ENCODE assay signal across 1 cellular context in the genomic region with DNA sequence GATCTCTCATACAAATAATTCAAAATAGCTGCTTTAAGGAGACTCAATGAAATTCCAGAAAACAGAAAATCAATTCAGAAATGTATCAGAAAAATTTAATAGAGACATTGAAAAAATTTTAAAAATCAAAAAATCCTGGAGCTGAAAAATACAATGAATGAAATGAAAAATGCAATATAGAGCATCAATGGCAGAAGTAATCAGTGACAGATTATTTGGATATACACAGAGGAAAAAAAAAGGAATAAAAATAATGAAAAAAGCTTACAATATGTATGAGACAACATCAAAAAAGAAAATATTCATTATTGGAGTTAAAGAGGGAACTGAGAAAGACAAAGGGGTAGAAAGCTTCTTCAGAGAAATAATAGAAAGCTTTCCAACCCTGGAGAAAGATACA.
TF ChIP-seq lines count a peak whose summit lies in the region.

No MANE protein-coding gene starts in this region.

TF ChIP-seq in K562, 482 proteins besides CTCF, POLR2A, EP300 and RAD21 (continued from another document):
- TF ChIP-seq, protein P1, sequence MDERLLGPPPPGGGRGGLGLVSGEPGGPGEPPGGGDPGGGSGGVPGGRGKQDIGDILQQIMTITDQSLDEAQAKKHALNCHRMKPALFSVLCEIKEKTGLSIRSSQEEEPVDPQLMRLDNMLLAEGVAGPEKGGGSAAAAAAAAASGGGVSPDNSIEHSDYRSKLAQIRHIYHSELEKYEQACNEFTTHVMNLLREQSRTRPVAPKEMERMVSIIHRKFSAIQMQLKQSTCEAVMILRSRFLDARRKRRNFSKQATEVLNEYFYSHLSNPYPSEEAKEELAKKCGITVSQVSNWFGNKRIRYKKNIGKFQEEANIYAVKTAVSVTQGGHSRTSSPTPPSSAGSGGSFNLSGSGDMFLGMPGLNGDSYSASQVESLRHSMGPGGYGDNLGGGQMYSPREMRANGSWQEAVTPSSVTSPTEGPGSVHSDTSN (CRISPR knock-in tag; IDR thresholded peaks at IDR 0.05; ENCODE audit: low read depth): no peak
- TF ChIP-seq, protein P1 (tag; conservative IDR thresholded peaks at IDR 0.05; ENCODE audit: low read depth): 0 out of 2 replicates have a peak, but pooled peaks have one; percentile 22
- TF ChIP-seq NCOA2 (IDR thresholded peaks at IDR 0.05; ENCODE audit: partially characterized antibody in 2 of 2) (no peak), MIER1 (IDR thresholded peaks at IDR 0.05; ENCODE audit: low read depth) (peak; percentile 44; the same call in 1 of the 2 replicates)
- TF ChIP-seq, protein P2, sequence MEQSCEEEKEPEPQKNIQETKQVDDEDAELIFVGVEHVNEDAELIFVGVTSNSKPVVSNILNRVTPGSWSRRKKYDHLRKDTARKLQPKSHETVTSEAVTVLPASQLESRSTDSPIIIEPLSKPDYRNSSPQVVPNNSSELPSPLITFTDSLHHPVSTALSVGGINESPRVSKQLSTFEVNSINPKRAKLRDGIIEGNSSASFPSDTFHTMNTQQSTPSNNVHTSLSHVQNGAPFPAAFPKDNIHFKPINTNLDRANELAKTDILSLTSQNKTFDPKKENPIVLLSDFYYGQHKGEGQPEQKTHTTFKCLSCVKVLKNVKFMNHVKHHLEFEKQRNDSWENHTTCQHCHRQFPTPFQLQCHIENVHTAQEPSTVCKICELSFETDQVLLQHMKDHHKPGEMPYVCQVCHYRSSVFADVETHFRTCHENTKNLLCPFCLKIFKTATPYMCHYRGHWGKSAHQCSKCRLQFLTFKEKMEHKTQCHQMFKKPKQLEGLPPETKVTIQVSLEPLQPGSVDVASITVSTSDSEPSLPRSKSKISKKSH (CRISPR knock-in tag; IDR thresholded peaks at IDR 0.05): peak; percentile 95
- TF ChIP-seq, protein P3, sequence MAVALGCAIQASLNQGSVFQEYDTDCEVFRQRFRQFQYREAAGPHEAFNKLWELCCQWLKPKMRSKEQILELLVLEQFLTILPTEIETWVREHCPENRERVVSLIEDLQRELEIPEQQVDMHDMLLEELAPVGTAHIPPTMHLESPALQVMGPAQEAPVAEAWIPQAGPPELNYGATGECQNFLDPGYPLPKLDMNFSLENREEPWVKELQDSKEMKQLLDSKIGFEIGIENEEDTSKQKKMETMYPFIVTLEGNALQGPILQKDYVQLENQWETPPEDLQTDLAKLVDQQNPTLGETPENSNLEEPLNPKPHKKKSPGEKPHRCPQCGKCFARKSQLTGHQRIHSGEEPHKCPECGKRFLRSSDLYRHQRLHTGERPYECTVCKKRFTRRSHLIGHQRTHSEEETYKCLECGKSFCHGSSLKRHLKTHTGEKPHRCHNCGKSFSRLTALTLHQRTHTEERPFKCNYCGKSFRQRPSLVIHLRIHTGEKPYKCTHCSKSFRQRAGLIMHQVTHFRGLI (CRISPR knock-in tag; IDR thresholded peaks at IDR 0.05): no peak
TF ChIP-seq in K562: peak in this region for 10.
